In genomic region chr7:45953055-45953454, GRCh38 we compare ENCODE assay signal across 7 cellular contexts. TPM values are rescaled to one million over a fixed set of nuclear protein-coding genes. Genes with fewer than 3 reads are reported as not detected.
A peak's percentile ranks its signal among the peaks of the same experiment; 100 is the strongest.
DNase-seq lines count a peak whose midpoint lies in the region; FAIRE-seq and TF ChIP-seq lines count a peak whose summit lies in the region.
"Not testable (repeated sequence)": the region's sequence is repeated elsewhere in the genome, so short reads cannot be mapped to it uniquely, and the experiment has no call there.
"Had no signal": no experiment of that assay in that cellular context is flagged by ENCODE, and none has a peak within 500 bp of the region (broad histone marks: within the 10 kb centered on the region; RNA-seq: fewer than 3 reads in every experiment).

No MANE protein-coding gene starts in this region.

- not testable (repeated sequence) for H3K9me3 Mint-ChIP-seq in Caco-2 (ENCODE audit: unreplicated experiment); activated CD4-positive, alpha-beta T cell treated with anti-CD3 and anti-CD28 coated beads, Interleukin-2, amount 10 ng/mL, durations not matched to agents 24 days and 14 days
- H3K9me3 Mint-ChIP-seq in astrocyte (ENCODE audit: unreplicated experiment), result peaks cover 17% of the 10 kb centered on the region

- not testable (repeated sequence) for FAIRE-seq in astrocyte (lab: Jason Lieb, UNC)

- peak overlapping the region; percentile 21 for H3K4me3 ChIP-seq in Caco-2 (ENCODE audit: low read depth, low read length)
- H3K4me3 ChIP-seq in astrocyte (ENCODE audit: insufficient read depth, low read depth, low read length), result not testable (repeated sequence)

- H3K36me3 Mint-ChIP-seq in Caco-2 (ENCODE audit: insufficient read depth, unreplicated experiment); activated CD4-positive, alpha-beta T cell treated with anti-CD3 and anti-CD28 coated beads, Interleukin-2, amount 10 ng/mL, durations not matched to agents 24 days and 14 days (ENCODE audit: low read depth); astrocyte (ENCODE audit: low read depth, unreplicated experiment): not testable (repeated sequence)

- not testable (repeated sequence) for TF ChIP-seq CTCF in Caco-2 (IDR thresholded peaks at IDR 0.05; ENCODE audit: insufficient read depth in 1 of 2, low read depth in 1 of 2, low read length in 1 of 2, severe bottlenecking in 1 of 2, unreplicated experiment in 1 of 2); astrocyte (IDR thresholded peaks at IDR 0.05; ENCODE audit: insufficient read depth, low read depth, low read length)

- H3K4me2 ChIP-seq in astrocyte (ENCODE audit: low read length), result not testable (repeated sequence)

- not testable (repeated sequence) for H3K27ac ChIP-seq in astrocyte (ENCODE audit: low read depth, low read length)

- not testable (repeated sequence) for H3K4me1 Mint-ChIP-seq in Caco-2 (ENCODE audit: low read depth, unreplicated experiment); activated CD4-positive, alpha-beta T cell treated with anti-CD3 and anti-CD28 coated beads, Interleukin-2, amount 10 ng/mL, durations not matched to agents 24 days and 14 days; astrocyte (ENCODE audit: low read depth, unreplicated experiment)

- H3K27me3 ChIP-seq in Caco-2 (replicated peaks; ENCODE audit: control insufficient read depth, insufficient read depth, low read length); astrocyte (ENCODE audit: insufficient read depth, low read length): not testable (repeated sequence)

- not testable (repeated sequence) for H3K27ac Mint-ChIP-seq in Caco-2 (ENCODE audit: unreplicated experiment); activated CD4-positive, alpha-beta T cell treated with anti-CD3 and anti-CD28 coated beads, Interleukin-2, amount 10 ng/mL, durations not matched to agents 24 days and 14 days
- H3K27ac Mint-ChIP-seq in astrocyte (ENCODE audit: unreplicated experiment), result peak overlapping the region; percentile 26

- H2AFZ ChIP-seq in astrocyte (ENCODE audit: low read depth, low read length), result not testable (repeated sequence)

- POLR2A ChIA-PET in Caco-2 (lab: Charles Lee), result not testable (repeated sequence)

- H3K27me3 Mint-ChIP-seq in Caco-2 (ENCODE audit: insufficient read depth, unreplicated experiment); activated CD4-positive, alpha-beta T cell treated with anti-CD3 and anti-CD28 coated beads, Interleukin-2, amount 10 ng/mL, durations not matched to agents 24 days and 14 days; astrocyte (ENCODE audit: low read depth, unreplicated experiment): not testable (repeated sequence)

- CTCF ChIA-PET in Caco-2 (lab: Charles Lee), result not testable (repeated sequence)

- not testable (repeated sequence) for H3K4me1 ChIP-seq in Caco-2; astrocyte (ENCODE audit: insufficient read depth, low read length)

- H3K79me2 ChIP-seq in astrocyte (ENCODE audit: insufficient read depth, low read length), result not testable (repeated sequence)

- H3K36me3 ChIP-seq in Caco-2 (ENCODE audit: control insufficient read depth, insufficient read depth, low read length); astrocyte (ENCODE audit: insufficient read depth, low read length): not testable (repeated sequence)

- BruUV-seq in Caco-2 (replicated peaks; lab: Mats Ljungman, UMichigan), result not testable (repeated sequence)

- not testable (repeated sequence) for H3K4me3 Mint-ChIP-seq in Caco-2 (ENCODE audit: unreplicated experiment); activated CD4-positive, alpha-beta T cell treated with anti-CD3 and anti-CD28 coated beads, Interleukin-2, amount 10 ng/mL, durations not matched to agents 24 days and 14 days; astrocyte (ENCODE audit: unreplicated experiment)

- intact Hi-C loops in Caco-2 (cut with micrococcal nuclease; ENCODE audit: unreplicated experiment); activated CD4-positive, alpha-beta T cell treated with anti-CD3 and anti-CD28 coated beads, Interleukin-2, amount 10 ng/mL, durations not matched to agents 24 days and 14 days (cut with micrococcal nuclease); cardiac septum (cut with DNase I): not testable (repeated sequence)

- not testable (repeated sequence) for H3K9ac ChIP-seq in astrocyte (ENCODE audit: low read length)

- H4K20me1 ChIP-seq in astrocyte (ENCODE audit: insufficient read depth, low read length), result not testable (repeated sequence)

- not testable (repeated sequence) for DNase-seq in Caco-2; astrocyte (ENCODE audit: low read depth)
- DNase-seq in NCI-H748 (lab: John Stamatoyannopoulos, UW; ENCODE audit: unreplicated experiment), result peak; percentile 19
- peak; percentile 42 for DNase-seq in activated CD4-positive, alpha-beta T cell treated with anti-CD3 and anti-CD28 coated beads, Interleukin-2, amount 10 ng/mL, durations not matched to agents 24 days and 14 days
- DNase-seq in activated CD8-positive, alpha-beta memory T cell treated with anti-CD3 and anti-CD28 coated beads for 24 hours, result peak; percentile 9
- DNase-seq in cardiac septum (ENCODE audit: low spot score), result peak; percentile 69

- H3K9me3 ChIP-seq in Caco-2, result peaks cover 10% of the 10 kb centered on the region; the same call in 1 of the 2 replicates
- not testable (repeated sequence) for H3K9me3 ChIP-seq in astrocyte (ENCODE audit: insufficient read depth, low read depth, low read length)

RNA-seq across cellular contexts. Expression of gene IGFBP3, which starts 32.0 kb away (rescaled TPM):
- total RNA-seq in Caco-2 (2022) (0.79 and 3.3 TPM in 2 replicates), astrocyte (1,092 and 1,283 TPM in 2 replicates), cardiac septum (98.7 TPM)
- 0.72 and 1.5 TPM in 2 replicates for total RNA-seq in activated CD4-positive, alpha-beta T cell treated with anti-CD3 and anti-CD28 coated beads, Interleukin-2, amount 10 ng/mL, durations not matched to agents 24 days and 14 days
- total RNA-seq: B cell had no signal

Comparison
In these comparisons a context has a peak if more than half of its experiments do, and no peak if none do; other contexts are left out.
1. RNA of gene IGFBP3, which starts 32.0 kb away (total RNA-seq): 1,092 to 1,283 TPM in astrocyte and 98.7 TPM in cardiac septum (single experiment); 0.79 to 3.3 TPM in Caco-2 and 0.72 to 1.5 TPM in activated CD4-positive, alpha-beta T cell treated with anti-CD3 and anti-CD28 coated beads, Interleukin-2, amount 10 ng/mL, durations not matched to agents 24 days and 14 days; every median in the first group is over 10 times any median in the second.